19 cellular contexts compared by ENCODE assay signal in genomic region chr3:8562081-8562595, GRCh38.
DNase-seq lines count a peak whose midpoint lies in the region; ATAC-seq and TF ChIP-seq lines count a peak whose summit lies in the region.
"Had no signal": no experiment of that assay in that cellular context is flagged by ENCODE, and none has a peak within 500 bp of the region (broad histone marks: within the 10 kb centered on the region; RNA-seq: fewer than 3 reads in every experiment).

No MANE protein-coding gene starts in this region.

- peaks cover 28% of the 10 kb centered on the region for H3F3A ChIP-seq in smooth muscle cell (ENCODE audit: low read depth)

- H3K79me2 ChIP-seq in smooth muscle cell (ENCODE audit: low read depth) = no peaks in the 10 kb centered on the region
- H3K79me2 ChIP-seq: parathyroid adenoma had no signal

- H3K27ac ChIP-seq in brain microvascular endothelial cell (peak overlapping the region; percentile 100), lower lobe of right lung (peak overlapping the region; percentile 5), smooth muscle cell (ENCODE audit: low read depth) (peak overlapping the region; percentile 97)
- H3K27ac ChIP-seq: parathyroid adenoma had no signal

- TF ChIP-seq CTCF in brain microvascular endothelial cell (IDR thresholded peaks at IDR 0.05; ENCODE audit: low read depth, low read length, missing control alignments) (no peak), lower lobe of right lung (IDR thresholded peaks at IDR 0.05) (no peak), smooth muscle cell (IDR thresholded peaks at IDR 0.05; ENCODE audit: borderline replicate concordance, insufficient read depth, poor library complexity, severe bottlenecking) (no peak)

- ATAC-seq in lower lobe of right lung = no peak
- ATAC-seq in HG03457 (IDR thresholded peaks at IDR 0.05; ENCODE audit: unreplicated experiment) = no peak
- ATAC-seq: naive thymus-derived CD4-positive, alpha-beta T cell; SK-N-SH treated with all-trans-retinoic acid at 6 μM for 48 hours had no signal

- WGBS in smooth muscle cell (ENCODE audit: low lambda C conversion rate) = 59% methylated on average over 3 of the region's 3 CpGs

- H2AFZ ChIP-seq in smooth muscle cell (ENCODE audit: low read depth) = no peak overlapping the region
- H2AFZ ChIP-seq: parathyroid adenoma had no signal

- no peaks in the 10 kb centered on the region for H3K27me3 ChIP-seq in brain microvascular endothelial cell (replicated peaks)
- no peaks in the 10 kb centered on the region for H3K27me3 ChIP-seq in lower lobe of right lung (ENCODE audit: low read depth)
- no peaks in the 10 kb centered on the region for H3K27me3 ChIP-seq in smooth muscle cell (ENCODE audit: low read depth)
- H3K27me3 ChIP-seq: esophagus muscularis mucosa had no signal

- H3K4me3 ChIP-seq in brain microvascular endothelial cell (ENCODE audit: low read depth, low read length) (no peak overlapping the region), lower lobe of right lung (no peak overlapping the region), smooth muscle cell (no peak overlapping the region)
- H3K4me3 ChIP-seq: esophagus muscularis mucosa had no signal

- H3K36me3 ChIP-seq in brain microvascular endothelial cell (replicated peaks) (peaks cover 12% of the 10 kb centered on the region), lower lobe of right lung (peaks cover 38% of the 10 kb centered on the region), smooth muscle cell (ENCODE audit: low read depth) (peaks cover 14% of the 10 kb centered on the region)

- peak overlapping the region; percentile 55 for H3K4me2 ChIP-seq in smooth muscle cell

- H3K4me1 ChIP-seq in lower lobe of right lung (peaks cover 17% of the 10 kb centered on the region), smooth muscle cell (ENCODE audit: low read depth) (peaks cover 3% of the 10 kb centered on the region)
- H3K4me1 ChIP-seq: parathyroid adenoma had no signal

- intact Hi-C loops in lower lobe of right lung (cut with DNase I) = no loop called here

- no peak overlapping the region for H3K9ac ChIP-seq in smooth muscle cell (ENCODE audit: low read depth)
- H3K9ac ChIP-seq: parathyroid adenoma had no signal

- H3K9me3 ChIP-seq in lower lobe of right lung (no peaks in the 10 kb centered on the region), smooth muscle cell (replicated peaks; ENCODE audit: low read depth) (no peaks in the 10 kb centered on the region)
- H3K9me3 ChIP-seq: esophagus muscularis mucosa had no signal

- in situ Hi-C loops in brain microvascular endothelial cell (cut with HindIII; ENCODE audit: low pct_ligation_motif_present, low sequenced_read_pairs) = no loop called here

- peak; percentile 51 for DNase-seq in OCI-M1 (lab: John Stamatoyannopoulos, UW)
- DNase-seq in brain microvascular endothelial cell = no peak
- DNase-seq in lower lobe of right lung = no peak
- no peak for DNase-seq in smooth muscle cell (lab: John Stamatoyannopoulos, UW; ENCODE audit: unreplicated experiment)
- DNase-seq in activated T-cell treated with anti-CD3 and anti-CD28 coated beads for 4 hours = no peak
- DNase-seq in NCI-H2107 treated with DMSO at 0.1 percent for 48 hours (lab: John Stamatoyannopoulos, UW; ENCODE audit: unreplicated experiment) = no peak
- no peak for DNase-seq in NOMO-1 treated with DMSO at 0.1 percent for 48 hours (lab: John Stamatoyannopoulos, UW; ENCODE audit: unreplicated experiment)
- DNase-seq: activated CD4-positive, alpha-beta T cell treated with anti-CD3 and anti-CD28 coated beads, Interleukin-2, amount 50 U/mL, for 48 hours; activated CD4-positive, CD25-positive, alpha-beta regulatory T cell; activated gamma-delta T cell treated with Interleukin-2 at 50 U/mL for 16 hours; CD4-positive, alpha-beta T cell; H9; kidney; naive thymus-derived CD4-positive, alpha-beta T cell; NCI-H524 had no signal

- no peaks in the 10 kb centered on the region for H4K20me1 ChIP-seq in smooth muscle cell (ENCODE audit: low read depth)

Comparison
In these comparisons a context has a peak if more than half of its experiments do, and no peak if none do; other contexts are left out.
1. H3K27ac ChIP-seq: peak in every context shown above with its lines; median percentile 100 in brain microvascular endothelial cell; 97 in smooth muscle cell; 5 in lower lobe of right lung.